ENCODE assay signal across 14 cellular contexts in genomic region chr1:223179280-223179679, GRCh38. TPM values are rescaled to one million over a fixed set of nuclear protein-coding genes. Genes with fewer than 3 reads are reported as not detected.
DNase-seq lines count a peak whose midpoint lies in the region; TF ChIP-seq lines count a peak whose summit lies in the region.
"Had no signal": no experiment of that assay in that cellular context is flagged by ENCODE, and none has a peak within 500 bp of the region (broad histone marks: within the 10 kb centered on the region; RNA-seq: fewer than 3 reads in every experiment).

No MANE protein-coding gene starts in this region.

- DNase-seq in Calu3 (no peak), caudate nucleus (lab: John Stamatoyannopoulos, UW) (no peak), osteoblast (ENCODE audit: insufficient read length, low spot score, missing footprints) (peak; percentile 36), iPS-NIHi11 (ENCODE audit: low spot score) (no peak)
- no peak for DNase-seq in stimulated activated CD4-positive, alpha-beta T cell treated with anti-CD3 and anti-CD28 coated beads, Interleukin-2, amount 100 ng/mL, for 24 hours
- no peak for DNase-seq in effector memory CD4-positive, alpha-beta T cell
- DNase-seq: CD4-positive, alpha-beta T cell; DMS79; H7 had no signal

- H3K4me3 Mint-ChIP-seq in Calu3 (ENCODE audit: low read depth, unreplicated experiment) = no peak overlapping the region
- H3K4me3 Mint-ChIP-seq: CD4-positive, alpha-beta T cell; GM23338; IgD-negative memory B cell had no signal

- H3K27ac ChIP-seq in BLaER1 = no peak overlapping the region
- peak overlapping the region; percentile 21 for H3K27ac ChIP-seq in caudate nucleus (ENCODE audit: low read depth, low read length)
- H3K27ac ChIP-seq in osteoblast (ENCODE audit: low read depth, low read length) = no peak overlapping the region
- no peak overlapping the region for H3K27ac ChIP-seq in effector memory CD4-positive, alpha-beta T cell (ENCODE audit: insufficient read depth, low read length, poor library complexity, severe bottlenecking)

- H2AFZ ChIP-seq in osteoblast (ENCODE audit: low read length) = no peak overlapping the region
- H2AFZ ChIP-seq: GM23338 had no signal

- peak overlapping the region; percentile 18 for H3K27ac Mint-ChIP-seq in Calu3 (ENCODE audit: unreplicated experiment)
- H3K27ac Mint-ChIP-seq: CD4-positive, alpha-beta T cell; GM23338; IgD-negative memory B cell had no signal

- no peaks in the 10 kb centered on the region for H3K27me3 ChIP-seq in BLaER1
- H3K27me3 ChIP-seq in osteoblast (ENCODE audit: insufficient read depth, low read length) = peaks cover 17% of the 10 kb centered on the region
- H3K27me3 ChIP-seq in effector memory CD4-positive, alpha-beta T cell (replicated peaks; ENCODE audit: control insufficient read depth, insufficient read depth, low read length, poor library complexity, severe bottlenecking) = no peaks in the 10 kb centered on the region

- no peaks in the 10 kb centered on the region for H3K36me3 Mint-ChIP-seq in Calu3 (ENCODE audit: insufficient read depth, unreplicated experiment)

- H3K9me3 ChIP-seq in BLaER1 (no peaks in the 10 kb centered on the region), osteoblast (ENCODE audit: low read depth, low read length) (no peaks in the 10 kb centered on the region)
- H3K9me3 ChIP-seq in effector memory CD4-positive, alpha-beta T cell (ENCODE audit: control insufficient read depth, low read length) = no peaks in the 10 kb centered on the region

- H3K4me3 ChIP-seq in BLaER1 (no peak overlapping the region), osteoblast (ENCODE audit: insufficient read depth, low read length) (no peak overlapping the region)
- H3K4me3 ChIP-seq in effector memory CD4-positive, alpha-beta T cell (ENCODE audit: insufficient read depth, low read depth, low read length, poor library complexity, severe bottlenecking) = no peak overlapping the region
- H3K4me3 ChIP-seq: GM12878, GM23338 had no signal

- TF ChIP-seq CTCF in Calu3 (IDR thresholded peaks at IDR 0.05; ENCODE audit: unreplicated experiment) (no peak), osteoblast (IDR thresholded peaks at IDR 0.05; ENCODE audit: extremely low read depth, low read depth, low read length) (no peak)

- H3K9me3 Mint-ChIP-seq in Calu3 (ENCODE audit: low read depth, unreplicated experiment) = no peaks in the 10 kb centered on the region
- H3K9me3 Mint-ChIP-seq: CD4-positive, alpha-beta T cell; GM23338; IgD-negative memory B cell had no signal

- no peak overlapping the region for H3K9ac ChIP-seq in BLaER1

- H3K27me3 Mint-ChIP-seq in Calu3 (ENCODE audit: unreplicated experiment) = no peaks in the 10 kb centered on the region
- H3K27me3 Mint-ChIP-seq: CD4-positive, alpha-beta T cell had no signal

- intact Hi-C loops in Calu3 (cut with micrococcal nuclease; ENCODE audit: unreplicated experiment) = no loop called here

- H3K79me2 ChIP-seq in osteoblast (ENCODE audit: insufficient read depth, low read length) = no peaks in the 10 kb centered on the region

- H3K4me1 ChIP-seq in BLaER1 (peaks cover 22% of the 10 kb centered on the region), osteoblast (ENCODE audit: insufficient read depth, low read length) (peaks cover 3% of the 10 kb centered on the region)
- H3K4me1 ChIP-seq in effector memory CD4-positive, alpha-beta T cell (ENCODE audit: control insufficient read depth, insufficient read depth, low read length, poor library complexity, severe bottlenecking) = no peaks in the 10 kb centered on the region

- no TSS peak for BruUV-seq in Calu3 (replicated peaks; lab: Mats Ljungman, UMichigan)

- H3K4me2 ChIP-seq in BLaER1 (peak overlapping the region; percentile 21; the same call in 1 of the 2 replicates), osteoblast (ENCODE audit: insufficient read depth, low read length) (no peak overlapping the region)
- H3K4me2 ChIP-seq: GM23338 had no signal

- peaks cover 67% of the 10 kb centered on the region for H3K4me1 Mint-ChIP-seq in Calu3 (ENCODE audit: low read depth, unreplicated experiment)

- H3K36me3 ChIP-seq in BLaER1 = no peaks in the 10 kb centered on the region
- H3K36me3 ChIP-seq in osteoblast (ENCODE audit: insufficient read depth, low read length) = no peaks in the 10 kb centered on the region
- H3K36me3 ChIP-seq in effector memory CD4-positive, alpha-beta T cell (ENCODE audit: control insufficient read depth, insufficient read depth, low read length) = no peaks in the 10 kb centered on the region

- H4K20me1 ChIP-seq in BLaER1 = no peaks in the 10 kb centered on the region
- no peaks in the 10 kb centered on the region for H4K20me1 ChIP-seq in osteoblast (ENCODE audit: insufficient read depth, low read length)

- CTCF ChIA-PET in Calu3 (lab: Charles Lee) = no interaction called here

RNA-seq across cellular contexts. Expression of gene TLR5, which starts 36.2 kb away (rescaled TPM):
- total RNA-seq in Calu3 (2022) (11.7 and 17.3 TPM in 2 replicates), osteoblast (under 0.01 and 0.88 TPM in 2 replicates)
- total RNA-seq: HT1080 had no signal
